8 cellular contexts compared by ENCODE assay signal in genomic region chr14:34462132-34462893, GRCh38. TPM values are rescaled to one million over a fixed set of nuclear protein-coding genes. Genes with fewer than 3 reads are reported as not detected.
DNase-seq lines count a peak whose midpoint lies in the region; TF ChIP-seq lines count a peak whose summit lies in the region.

A gene with protein sequence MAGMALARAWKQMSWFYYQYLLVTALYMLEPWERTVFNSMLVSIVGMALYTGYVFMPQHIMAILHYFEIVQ (minus strand): TSS chr14:34462240. CDS start chr14:34462207, 33 bp downstream.

- H2AFZ ChIP-seq in H9 (ENCODE audit: low read length) (no peak within 1 kb of the TSS), neural cell (ENCODE audit: low read depth, low read length) (peak within 1 kb of the TSS; percentile 52)

- H3F3A ChIP-seq in neural cell (ENCODE audit: insufficient read depth, low read length, poor library complexity, severe bottlenecking), result no peaks in the 10 kb centered on the region

- H3K9me2 ChIP-seq in neural cell (ENCODE audit: insufficient read depth, low read length), result no peaks in the 10 kb centered on the region

- no CpG with 5 or more reads among the region's 82 CpGs for WGBS in H9 (ENCODE audit: extremely low coverage, insufficient read length, low lambda C conversion rate)
- WGBS in stomach, 5 donors, result 1 to 4% (median 2%) methylated on average over 19 to 82 of the region's 82 CpGs

- peak within 1 kb of the TSS; percentile 77 for H3K4me3 ChIP-seq in fibroblast of the aortic adventitia (ENCODE audit: low read depth, low read length)
- H3K4me3 ChIP-seq in neural cell (ENCODE audit: low read length), result peak within 1 kb of the TSS; percentile 82
- H3K4me3 ChIP-seq in stomach, result peak within 1 kb of the TSS; percentile 65 to 82 (median 74)

- peaks cover 2% of the 10 kb centered on the region in 3 experiments; a peak in 3 of 7 replicates for H3K36me3 Mint-ChIP-seq in H9 (ENCODE audit: insufficient read depth in 1 of 3, low read depth in 3 of 3)

- no peak within 1 kb of the TSS for H3K56ac ChIP-seq in H9 (ENCODE audit: insufficient read length, low read depth, low read length)

- H3K27me3 ChIP-seq in H9 (ENCODE audit: insufficient read depth, low read length) (no peaks in the 10 kb centered on the region), neural cell (ENCODE audit: insufficient read depth, low read depth, low read length) (no peaks in the 10 kb centered on the region), stomach (no peaks in the 10 kb centered on the region)

- intact Hi-C loops in stomach (cut with DNase I; ENCODE audit: low total_unique reads), result no loop called here

- peak within 1 kb of the TSS; percentile 81 to 90 for H3K4me3 Mint-ChIP-seq in H9

- no peak within 1 kb of the TSS for H2BK12ac ChIP-seq in H9 (ENCODE audit: insufficient read length, low read depth, low read length)

- no peaks in the 10 kb centered on the region for H3K9me3 Mint-ChIP-seq in H9

- H3K79me1 ChIP-seq in H9 (ENCODE audit: insufficient read depth, low read depth, low read length, poor library complexity, severe bottlenecking), result peaks cover 4% of the 10 kb centered on the region

- TF ChIP-seq CTCF in H9 (conservative IDR thresholded peaks at IDR 0.05) (no peak), fibroblast of the aortic adventitia (IDR thresholded peaks at IDR 0.05; ENCODE audit: insufficient read depth, low read length) (no peak), neural cell (IDR thresholded peaks at IDR 0.05; ENCODE audit: poor library complexity, severe bottlenecking) (no peak), stomach (IDR thresholded peaks at IDR 0.05) (no peak)

- no peak within 1 kb of the TSS for H2BK5ac ChIP-seq in H9 (ENCODE audit: insufficient read length, low read length)

- H4K20me1 ChIP-seq in H9 (ENCODE audit: control insufficient read depth, insufficient read depth, insufficient read length) (no peaks in the 10 kb centered on the region), neural cell (ENCODE audit: insufficient read depth) (no peaks in the 10 kb centered on the region)

- H3K18ac ChIP-seq in H9 (ENCODE audit: insufficient read length, low read depth, low read length), result peak within 1 kb of the TSS; percentile 89

- H3K79me2 ChIP-seq in H9 (ENCODE audit: insufficient read depth, low read length), result peaks cover 15% of the 10 kb centered on the region; the same call in 1 of the 2 replicates
- peaks cover 19% of the 10 kb centered on the region for H3K79me2 ChIP-seq in neural cell (replicated peaks; ENCODE audit: insufficient read depth, low read length)

- no peak within 1 kb of the TSS for H4K8ac ChIP-seq in H9 (replicated peaks; ENCODE audit: insufficient read length, low read depth, low read length)

- H3K4me1 ChIP-seq in H9 (ENCODE audit: insufficient read depth, low read length) (peaks cover 6% of the 10 kb centered on the region), stomach (peaks cover 0 to 31% (median 24%) of the 10 kb centered on the region in 4 donors)

- no peak within 1 kb of the TSS for H2BK20ac ChIP-seq in H9 (ENCODE audit: low read depth, low read length, poor library complexity, severe bottlenecking)

- H3K36me3 ChIP-seq in neural cell (ENCODE audit: insufficient read depth, low read length), result no peaks in the 10 kb centered on the region
- no peaks in the 10 kb centered on the region for H3K36me3 ChIP-seq in stomach

- TF ChIP-seq EP300 in neural cell (conservative IDR thresholded peaks at IDR 0.05; ENCODE audit: poor library complexity, severe bottlenecking) (no peak), stomach (IDR thresholded peaks at IDR 0.05) (no peak)

- H3K27me3 Mint-ChIP-seq in H9 (ENCODE audit: low read depth), result no peaks in the 10 kb centered on the region

- no peak within 1 kb of the TSS for H3T11ph ChIP-seq in H9 (ENCODE audit: low read length)

- H4K5ac ChIP-seq in H9 (ENCODE audit: insufficient read length, low read depth, low read length), result no peak within 1 kb of the TSS

- peaks cover 18 to 20% of the 10 kb centered on the region in 2 experiments for H3K4me1 Mint-ChIP-seq in H9

- H3K9ac ChIP-seq in H9 (ENCODE audit: extremely low read depth, insufficient read length, low read length) (peak within 1 kb of the TSS; percentile 79), neural cell (ENCODE audit: low read length) (peak within 1 kb of the TSS; percentile 79)

- H2BK120ac ChIP-seq in H9 (ENCODE audit: low read depth, low read length, poor library complexity, severe bottlenecking), result no peak within 1 kb of the TSS

- H3K4me2 ChIP-seq in H9 (ENCODE audit: insufficient read depth, insufficient read length, low read length) (peak within 1 kb of the TSS; percentile 86), neural cell (ENCODE audit: low read length) (peak within 1 kb of the TSS; percentile 45)

- peak within 1 kb of the TSS; percentile 92 for H3K14ac ChIP-seq in H9 (ENCODE audit: insufficient read depth, low read length)

- H4K91ac ChIP-seq in H9 (ENCODE audit: insufficient read length, low read depth, low read length), result no peak within 1 kb of the TSS

- no peak within 1 kb of the TSS for H3K23ac ChIP-seq in H9 (ENCODE audit: insufficient read length, low read depth, low read length)

- no peak for TF ChIP-seq RAD21 in neural cell (conservative IDR thresholded peaks at IDR 0.05)

- H3K4ac ChIP-seq in H9 (ENCODE audit: low read depth, low read length), result no peak within 1 kb of the TSS

- peak within 1 kb of the TSS; percentile 93 to 98 (median 97) for H3K27ac Mint-ChIP-seq in H9

- H3K9me3 ChIP-seq in H9 (ENCODE audit: control insufficient read depth, low read depth, low read length) (no peaks in the 10 kb centered on the region), neural cell (ENCODE audit: low read length) (no peaks in the 10 kb centered on the region), stomach (no peaks in the 10 kb centered on the region)

- H3K27ac ChIP-seq in H9 (ENCODE audit: insufficient read length, low read depth, low read length) (peak within 1 kb of the TSS; percentile 4), neural cell (ENCODE audit: low read length) (peak within 1 kb of the TSS; percentile 82), stomach (peak within 1 kb of the TSS; percentile 87 to 99 (median 98))

- peaks cover 8% of the 10 kb centered on the region for H3K23me2 ChIP-seq in H9 (ENCODE audit: insufficient read length, low read depth, low read length, poor library complexity, severe bottlenecking)

- TF ChIP-seq POLR2A in Raji (IDR thresholded peaks at IDR 0.05; ENCODE audit: insufficient read depth, low read depth, low read length) (peak; percentile 96), stomach (IDR thresholded peaks at IDR 0.05) (peak in 1 of 4 donors; percentile 62)

- no peak within 1 kb of the TSS for H2AK5ac ChIP-seq in H9 (ENCODE audit: insufficient read length, low read length)

- no peak within 1 kb of the TSS for H2BK15ac ChIP-seq in H9 (ENCODE audit: low read depth, low read length)

- DNase-seq in ELR (ENCODE audit: low read depth), result peak; percentile 94
- peak; percentile 91 for DNase-seq in H9
- peak; percentile 86 for DNase-seq in M059J (ENCODE audit: low read depth)
- peak; percentile 96 for DNase-seq in activated effector memory CD4-positive, alpha-beta T cell treated with anti-CD3 and anti-CD28 coated beads, Interleukin-2, amount 50 U/mL, for 16 hours
- peak; percentile 85 for DNase-seq in fibroblast of the aortic adventitia (ENCODE audit: low read depth)
- DNase-seq in stomach, result peak; percentile 92

TF ChIP-seq in neural cell, 6 proteins besides CTCF, POLR2A, EP300 and RAD21:
- peak; percentile 42 for TF ChIP-seq MXI1 (conservative IDR thresholded peaks at IDR 0.05; ENCODE audit: poor library complexity, severe bottlenecking)
- TF ChIP-seq REST (IDR thresholded peaks at IDR 0.05; ENCODE audit: borderline replicate concordance), result peak; percentile 71
- TF ChIP-seq POLR2AphosphoS5 (IDR thresholded peaks at IDR 0.05), result peak; percentile 64
- peak; percentile 32 for TF ChIP-seq TAF1 (IDR thresholded peaks at IDR 0.05; ENCODE audit: low read depth)
- no peak for TF ChIP-seq EZH2 (IDR thresholded peaks at IDR 0.05; ENCODE audit: borderline replicate concordance, insufficient read depth, low read length, poor library complexity, severe bottlenecking)

RNA-seq across cellular contexts. Expression of the gene that starts here (rescaled TPM):
- total RNA-seq in H9 (2021) (22.4 and 23.3 TPM in 2 replicates), fibroblast of the aortic adventitia (ENCODE audit: low replicate concordance) (5.1 and 21.1 TPM in 2 replicates), stomach (10 to 100 TPM in 3 of 5 donors, 1 to 10 TPM in 1, under 1 TPM in 1; 0.29 to 34.1 (median 15.8) TPM)
- total RNA-seq in M059J (2014; rRNA removed; shearing (Covaris generic)), result 28.6 and 32.9 TPM in 2 replicates
- polyA plus RNA-seq in neural cell (16.0 and 20.4 TPM in 2 replicates), stomach (10 to 100 TPM; 25.4 to 36.0 (median 35.6) TPM)
- polyA minus RNA-seq in neural cell, result 8.3 and 10.7 TPM in 2 replicates

Comparison
In these comparisons a context has a peak if more than half of its experiments do, and no peak if none do; other contexts are left out.
1. Peak in every context shown above with its lines: DNase-seq, H3K4me3 ChIP-seq and H3K27ac ChIP-seq.
2. H3K27ac ChIP-seq: peak in every context shown above with its lines; median percentile 98 in stomach; 82 in neural cell; 4 in H9.